Comparison of ENCODE assay signal across 1 cellular context in the genomic region with DNA sequence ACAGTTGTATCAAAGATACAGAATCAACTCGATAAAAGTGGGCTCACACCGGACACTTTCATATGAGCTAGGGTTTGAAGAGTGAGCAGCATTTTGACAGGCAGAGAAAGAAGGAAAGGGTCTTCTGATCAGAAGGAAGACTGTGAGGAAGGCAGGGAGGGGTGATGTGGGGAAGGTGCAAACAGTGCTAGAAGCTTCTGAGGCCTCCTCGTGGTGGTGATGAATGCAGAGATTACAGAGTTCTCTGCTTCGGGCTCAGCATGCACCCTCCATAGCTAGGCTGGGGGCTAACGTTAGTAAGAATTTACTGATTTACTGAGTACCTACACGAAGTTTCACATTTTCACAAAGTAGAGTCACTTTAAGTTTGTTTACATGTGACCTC.
TF ChIP-seq lines count a peak whose summit lies in the region.

No MANE protein-coding gene starts in this region.

TF ChIP-seq in endothelial cell of umbilical vein, 7 proteins besides CTCF, POLR2A, EP300 and RAD21:
- peak; percentile 12 for TF ChIP-seq GATA2 (IDR thresholded peaks at IDR 0.05; ENCODE audit: insufficient read depth, insufficient read length, low read depth, low read length)
